In the genomic region with DNA sequence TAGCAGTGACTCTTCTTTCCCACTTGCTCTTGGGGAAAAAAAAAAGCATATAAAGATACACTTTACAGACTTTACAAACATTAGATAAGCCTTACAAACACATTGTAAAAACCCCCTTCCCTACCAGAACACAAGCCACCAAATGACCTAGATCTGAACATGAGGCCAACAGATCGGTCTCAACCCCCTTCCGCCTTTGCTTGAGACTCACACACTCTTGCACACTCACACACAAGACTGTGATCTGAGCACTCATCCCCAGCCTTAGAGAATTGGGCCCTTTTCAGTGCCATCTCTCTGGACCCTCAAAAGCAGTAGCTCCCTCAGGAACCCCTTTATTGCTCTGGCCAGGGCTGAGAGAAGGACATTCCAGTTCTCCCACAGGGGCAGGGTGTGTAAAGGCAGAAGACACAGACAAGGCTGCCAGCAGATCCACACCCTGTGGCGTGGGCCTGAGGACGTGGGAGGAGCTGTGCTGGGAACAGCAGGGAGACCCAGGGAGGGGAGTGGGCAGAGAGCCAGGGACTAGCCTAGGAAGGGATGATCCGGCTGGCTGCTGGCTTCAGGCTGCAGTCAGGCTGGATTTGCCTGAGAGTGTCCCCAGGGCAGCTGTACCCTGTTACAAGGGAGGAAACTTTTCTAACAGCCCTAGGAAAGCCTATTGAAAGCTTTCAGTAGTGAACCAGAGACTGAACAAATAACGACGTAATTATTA, we compare ENCODE assay signal across 9 cellular contexts.
DNase-seq lines count a peak whose midpoint lies in the region; ATAC-seq and TF ChIP-seq lines count a peak whose summit lies in the region.
"Had no signal": no experiment of that assay in that cellular context is flagged by ENCODE, and none has a peak within 500 bp of the region (broad histone marks: within the 10 kb centered on the region; RNA-seq: fewer than 3 reads in every experiment).

No MANE protein-coding gene starts in this region.

- no peak for ATAC-seq in HG03442 (IDR thresholded peaks at IDR 0.05; ENCODE audit: unreplicated experiment)

- no peak overlapping the region for H3K4me3 Mint-ChIP-seq in mesothelial cell of epicardium
- H3K4me3 Mint-ChIP-seq in activated CD4-positive, alpha-beta T cell treated with anti-CD3 and anti-CD28 coated beads, Interleukin-2, amount 10 ng/mL, durations not matched to agents 7 days and 5 days, result no peak overlapping the region

- DNase-seq in Peyer's patch, result peak; percentile 17 to 89 (median 88)
- DNase-seq in epidermal melanocyte (ENCODE audit: insufficient read length, low spot score), result peak; percentile 21
- peak; percentile 53 to 76 for DNase-seq in mesothelial cell of epicardium (ENCODE audit: low spot score in 2 of 2, unreplicated experiment in 2 of 2)
- DNase-seq in thyroid gland, result peak; percentile 92 to 96
- no peak for DNase-seq in GM10248 (ENCODE audit: extremely low spot score)
- no peak for DNase-seq in activated CD4-positive, alpha-beta T cell treated with anti-CD3 and anti-CD28 coated beads, Interleukin-2, amount 10 ng/mL, durations not matched to agents 7 days and 5 days
- no peak for DNase-seq in activated T-cell treated with anti-CD3 and anti-CD28 coated beads, Interleukin-2, amount 50 U/mL, for 48 hours
- DNase-seq: NCI-H1694 treated with DMSO at 0.1 percent for 48 hours had no signal

- H3K9me3 ChIP-seq in Peyer's patch (no peaks in the 10 kb centered on the region), thyroid gland (no peaks in the 10 kb centered on the region)

- no peak for TF ChIP-seq POLR2A in Peyer's patch (IDR thresholded peaks at IDR 0.05)
- TF ChIP-seq POLR2A in thyroid gland (IDR thresholded peaks at IDR 0.05), result peak in 1 of 2 donors; percentile 44

- no peaks in the 10 kb centered on the region for H3K9me3 Mint-ChIP-seq in mesothelial cell of epicardium
- no peaks in the 10 kb centered on the region for H3K9me3 Mint-ChIP-seq in activated CD4-positive, alpha-beta T cell treated with anti-CD3 and anti-CD28 coated beads, Interleukin-2, amount 10 ng/mL, durations not matched to agents 7 days and 5 days

- H3K27ac Mint-ChIP-seq in mesothelial cell of epicardium, result peak overlapping the region; percentile 94
- no peak overlapping the region for H3K27ac Mint-ChIP-seq in activated CD4-positive, alpha-beta T cell treated with anti-CD3 and anti-CD28 coated beads, Interleukin-2, amount 10 ng/mL, durations not matched to agents 7 days and 5 days

- no peaks in the 10 kb centered on the region for H3K36me3 ChIP-seq in Peyer's patch
- no peaks in the 10 kb centered on the region for H3K36me3 ChIP-seq in thyroid gland

- peaks cover 9% of the 10 kb centered on the region for H3K36me3 Mint-ChIP-seq in mesothelial cell of epicardium
- H3K36me3 Mint-ChIP-seq in activated CD4-positive, alpha-beta T cell treated with anti-CD3 and anti-CD28 coated beads, Interleukin-2, amount 10 ng/mL, durations not matched to agents 7 days and 5 days (ENCODE audit: low read depth), result no peaks in the 10 kb centered on the region

- TF ChIP-seq CTCF in Peyer's patch (IDR thresholded peaks at IDR 0.05), result no peak
- TF ChIP-seq CTCF in mesothelial cell of epicardium (IDR thresholded peaks at IDR 0.05; ENCODE audit: unreplicated experiment), result no peak
- peak in 2 of 6 experiments; percentile 14 for TF ChIP-seq CTCF in thyroid gland (IDR thresholded peaks at IDR 0.05)
- no peak for TF ChIP-seq CTCF in GM10248 (IDR thresholded peaks at IDR 0.05; ENCODE audit: control extremely low read depth, extremely low read depth, low read depth, missing control alignments)

- peak overlapping the region in 3 of 4 donors; percentile 43 to 73 (median 63) for H3K27ac ChIP-seq in Peyer's patch
- peak overlapping the region; percentile 80 to 98 (median 94) for H3K27ac ChIP-seq in thyroid gland

- no peaks in the 10 kb centered on the region for H3K27me3 ChIP-seq in Peyer's patch
- H3K27me3 ChIP-seq in thyroid gland, result no peaks in the 10 kb centered on the region

- H3K4me1 ChIP-seq in Peyer's patch, result peaks cover 0 to 21% (median 2%) of the 10 kb centered on the region in 4 donors
- H3K4me1 ChIP-seq in thyroid gland, result peaks cover 47 to 58% of the 10 kb centered on the region in 2 donors

- POLR2A ChIA-PET in GM10248 (lab: Yijun Ruan, JAX), result no interaction called here
- POLR2A ChIA-PET in activated CD4-positive, alpha-beta T cell treated with anti-CD3 and anti-CD28 coated beads, Interleukin-2, amount 10 ng/mL, durations not matched to agents 7 days and 5 days (lab: Charles Lee), result no interaction called here

- intact Hi-C loops in thyroid gland (cut with DNase I), result no loop called here

- H3K4me1 Mint-ChIP-seq in mesothelial cell of epicardium, result peaks cover 27% of the 10 kb centered on the region
- H3K4me1 Mint-ChIP-seq in activated CD4-positive, alpha-beta T cell treated with anti-CD3 and anti-CD28 coated beads, Interleukin-2, amount 10 ng/mL, durations not matched to agents 7 days and 5 days, result no peaks in the 10 kb centered on the region

- H3K27me3 Mint-ChIP-seq in mesothelial cell of epicardium (ENCODE audit: low read depth), result no peaks in the 10 kb centered on the region
- H3K27me3 Mint-ChIP-seq in activated CD4-positive, alpha-beta T cell treated with anti-CD3 and anti-CD28 coated beads, Interleukin-2, amount 10 ng/mL, durations not matched to agents 7 days and 5 days, result no peaks in the 10 kb centered on the region

- CTCF ChIA-PET in GM10248 (lab: Yijun Ruan, JAX), result interaction anchor here (1.0 to 1.4 kb wide), 2 partner anchors 17 to 97 kb away, joined by 4 to 5 read pairs; no protein-coding TSS in a partner anchor
- CTCF ChIA-PET in activated CD4-positive, alpha-beta T cell treated with anti-CD3 and anti-CD28 coated beads, Interleukin-2, amount 10 ng/mL, durations not matched to agents 7 days and 5 days (lab: Charles Lee), result no interaction called here

- 19 to 24% methylated on average over 7 of the region's 7 CpGs for WGBS in thyroid gland, 2 donors

- H3K4me3 ChIP-seq in Peyer's patch (no peak overlapping the region), thyroid gland (replicated peaks in 1 of 3) (peak overlapping the region in 1 of 3 donors; percentile 4)

Comparison
In these comparisons a context has a peak if more than half of its experiments do, and no peak if none do; other contexts are left out.
1. DNase-seq: peak in Peyer's patch (3 of 3), epidermal melanocyte (single experiment), mesothelial cell of epicardium (2 of 2) and thyroid gland (2 of 2); none in GM10248 (single experiment), activated CD4-positive, alpha-beta T cell treated with anti-CD3 and anti-CD28 coated beads, Interleukin-2, amount 10 ng/mL, durations not matched to agents 7 days and 5 days (single experiment) and activated T-cell treated with anti-CD3 and anti-CD28 coated beads, Interleukin-2, amount 50 U/mL, for 48 hours (0 of 2).